ENCODE assay signal across 10 cellular contexts in genomic region chr15:37019479-37020433, GRCh38.
A peak's percentile ranks its signal among the peaks of the same experiment; 100 is the strongest.
DNase-seq lines count a peak whose midpoint lies in the region; ATAC-seq and TF ChIP-seq lines count a peak whose summit lies in the region.
"Had no signal": no experiment of that assay in that cellular context is flagged by ENCODE, and none has a peak within 500 bp of the region (broad histone marks: within the 10 kb centered on the region; RNA-seq: fewer than 3 reads in every experiment).

No MANE protein-coding gene starts in this region.

- DNase-seq in NCI-H2029 (lab: John Stamatoyannopoulos, UW) (peak; percentile 71), NCI-H2029 treated with DMSO at 0.1 percent for 48 hours (lab: John Stamatoyannopoulos, UW) (no peak), ascending aorta (ENCODE audit: low spot score in 2 of 2) (no peak), hepatocyte (ENCODE audit: low spot score) (peak; percentile 40), type B pancreatic cell (ENCODE audit: extremely low spot score, unreplicated experiment) (no peak), lower leg skin (ENCODE audit: low spot score in 2 of 2) (no peak)
- DNase-seq in activated CD4-positive, alpha-beta T cell treated with anti-CD3 and anti-CD28 coated beads, Interleukin-2, amount 10 ng/mL, durations not matched to agents 7 days and 5 days: no peak
- DNase-seq: dorsolateral prefrontal cortex; naive thymus-derived CD4-positive, alpha-beta T cell had no signal

- H4K20me1 ChIP-seq in hepatocyte (ENCODE audit: insufficient read depth, poor library complexity, severe bottlenecking): no peaks in the 10 kb centered on the region

- H3K9me2 ChIP-seq in hepatocyte (replicated peaks; ENCODE audit: insufficient read depth): no peaks in the 10 kb centered on the region

- H3K4me2 ChIP-seq in hepatocyte: peak overlapping the region; percentile 71

- WGBS in hepatocyte (ENCODE audit: low lambda C conversion rate, missing lambda C conversion rate): 34% methylated on average over 18 of the region's 18 CpGs
- WGBS in lower leg skin, 2 donors: 71 to 77% methylated on average over 18 of the region's 18 CpGs

- no peak for TF ChIP-seq CTCF in ascending aorta (IDR thresholded peaks at IDR 0.05)
- no peak for TF ChIP-seq CTCF in hepatocyte (IDR thresholded peaks at IDR 0.05; ENCODE audit: poor library complexity)
- no peak for TF ChIP-seq CTCF in type B pancreatic cell (conservative IDR thresholded peaks at IDR 0.05)
- no peak for TF ChIP-seq CTCF in lower leg skin (IDR thresholded peaks at IDR 0.05)

- H3K4me3 Mint-ChIP-seq in type B pancreatic cell: peak overlapping the region; percentile 65
- no peak overlapping the region for H3K4me3 Mint-ChIP-seq in activated CD4-positive, alpha-beta T cell treated with anti-CD3 and anti-CD28 coated beads, Interleukin-2, amount 10 ng/mL, durations not matched to agents 7 days and 5 days
- H3K4me3 Mint-ChIP-seq: naive thymus-derived CD4-positive, alpha-beta T cell had no signal

- intact Hi-C loops in ascending aorta (cut with DNase I): loop anchor here (10.0 kb wide), 1 partner anchor 1325 kb away; no protein-coding TSS in a partner anchor
- intact Hi-C loops in lower leg skin (cut with DNase I; ENCODE audit: low total_unique reads): no loop called here

- H3K4me1 Mint-ChIP-seq in type B pancreatic cell (ENCODE audit: unreplicated experiment): peaks cover 68% of the 10 kb centered on the region
- no peaks in the 10 kb centered on the region for H3K4me1 Mint-ChIP-seq in activated CD4-positive, alpha-beta T cell treated with anti-CD3 and anti-CD28 coated beads, Interleukin-2, amount 10 ng/mL, durations not matched to agents 7 days and 5 days
- H3K4me1 Mint-ChIP-seq: naive thymus-derived CD4-positive, alpha-beta T cell had no signal

- H3K9me3 Mint-ChIP-seq in type B pancreatic cell: peaks cover 4% of the 10 kb centered on the region
- H3K9me3 Mint-ChIP-seq in activated CD4-positive, alpha-beta T cell treated with anti-CD3 and anti-CD28 coated beads, Interleukin-2, amount 10 ng/mL, durations not matched to agents 7 days and 5 days: peaks cover 2% of the 10 kb centered on the region

- H3K27me3 ChIP-seq in ascending aorta: no peaks in the 10 kb centered on the region
- H3K27me3 ChIP-seq in hepatocyte: no peaks in the 10 kb centered on the region
- H3K27me3 ChIP-seq: dorsolateral prefrontal cortex had no signal

- peak overlapping the region; percentile 79 for H3K27ac Mint-ChIP-seq in type B pancreatic cell
- H3K27ac Mint-ChIP-seq in activated CD4-positive, alpha-beta T cell treated with anti-CD3 and anti-CD28 coated beads, Interleukin-2, amount 10 ng/mL, durations not matched to agents 7 days and 5 days: no peak overlapping the region
- H3K27ac Mint-ChIP-seq: naive thymus-derived CD4-positive, alpha-beta T cell had no signal

- no peak for ATAC-seq in GM21526 (IDR thresholded peaks at IDR 0.05; ENCODE audit: low FRiP score, unreplicated experiment)
- ATAC-seq: naive thymus-derived CD4-positive, alpha-beta T cell had no signal

- H3K36me3 ChIP-seq in ascending aorta: no peaks in the 10 kb centered on the region
- H3K36me3 ChIP-seq in hepatocyte (replicated peaks; ENCODE audit: insufficient read depth, low read depth): no peaks in the 10 kb centered on the region

- CTCF ChIA-PET in activated CD4-positive, alpha-beta T cell treated with anti-CD3 and anti-CD28 coated beads, Interleukin-2, amount 10 ng/mL, durations not matched to agents 7 days and 5 days (lab: Charles Lee): no interaction called here

- peaks cover 42% of the 10 kb centered on the region for H3K36me3 Mint-ChIP-seq in type B pancreatic cell
- H3K36me3 Mint-ChIP-seq in activated CD4-positive, alpha-beta T cell treated with anti-CD3 and anti-CD28 coated beads, Interleukin-2, amount 10 ng/mL, durations not matched to agents 7 days and 5 days (ENCODE audit: low read depth): no peaks in the 10 kb centered on the region
- H3K36me3 Mint-ChIP-seq: naive thymus-derived CD4-positive, alpha-beta T cell had no signal

- peaks cover 12% of the 10 kb centered on the region for H3K79me2 ChIP-seq in hepatocyte

- TF ChIP-seq POLR2A in lower leg skin (IDR thresholded peaks at IDR 0.05): no peak

- POLR2A ChIA-PET in activated CD4-positive, alpha-beta T cell treated with anti-CD3 and anti-CD28 coated beads, Interleukin-2, amount 10 ng/mL, durations not matched to agents 7 days and 5 days (lab: Charles Lee): no interaction called here

- H3K4me3 ChIP-seq in ascending aorta (peak overlapping the region; percentile 27 to 46), hepatocyte (no peak overlapping the region), lower leg skin (ENCODE audit: low read depth, poor library complexity, severe bottlenecking) (no peak overlapping the region)
- H3K4me3 ChIP-seq: dorsolateral prefrontal cortex had no signal

- H2AFZ ChIP-seq in hepatocyte: peak overlapping the region; percentile 55

- no peaks in the 10 kb centered on the region for H3K9me3 ChIP-seq in ascending aorta
- no peaks in the 10 kb centered on the region for H3K9me3 ChIP-seq in hepatocyte (ENCODE audit: low read depth)

- no peaks in the 10 kb centered on the region for H3K27me3 Mint-ChIP-seq in type B pancreatic cell
- H3K27me3 Mint-ChIP-seq in activated CD4-positive, alpha-beta T cell treated with anti-CD3 and anti-CD28 coated beads, Interleukin-2, amount 10 ng/mL, durations not matched to agents 7 days and 5 days: peaks cover 2% of the 10 kb centered on the region

- H3K27ac ChIP-seq in ascending aorta (peak overlapping the region; percentile 72 to 75), hepatocyte (peak overlapping the region; percentile 72)

- H3K4me1 ChIP-seq in ascending aorta: peaks cover 3 to 12% of the 10 kb centered on the region in 2 donors
- peaks cover 29% of the 10 kb centered on the region for H3K4me1 ChIP-seq in hepatocyte (ENCODE audit: insufficient read depth)

Comparison
In these comparisons a context has a peak if more than half of its experiments do, and no peak if none do; other contexts are left out.
1. DNase-seq: peak in NCI-H2029 (single experiment) and hepatocyte (single experiment); none in NCI-H2029 treated with DMSO at 0.1 percent for 48 hours (single experiment), ascending aorta (0 of 2), type B pancreatic cell (single experiment), lower leg skin (0 of 2) and activated CD4-positive, alpha-beta T cell treated with anti-CD3 and anti-CD28 coated beads, Interleukin-2, amount 10 ng/mL, durations not matched to agents 7 days and 5 days (single experiment).
2. H3K4me3 ChIP-seq: peak in ascending aorta (2 of 2); none in hepatocyte (single experiment) and lower leg skin (single experiment).